In genomic region chr3:168249539-168250414, GRCh38 we compare ENCODE assay signal across 8 cellular contexts.
DNase-seq lines count a peak whose midpoint lies in the region; ATAC-seq and TF ChIP-seq lines count a peak whose summit lies in the region.

No MANE protein-coding gene starts in this region.

- H3K36me3 ChIP-seq in HUES64 (ENCODE audit: insufficient read depth, low read length) = no peaks in the 10 kb centered on the region
- H3K36me3 ChIP-seq in mammary epithelial cell (ENCODE audit: insufficient read depth, low read length) = no peaks in the 10 kb centered on the region
- no peaks in the 10 kb centered on the region for H3K36me3 ChIP-seq in skeletal muscle tissue (ENCODE audit: control insufficient read depth in 3 of 3, insufficient read depth in 3 of 3, low read length in 3 of 3)

- no peaks in the 10 kb centered on the region for H4K20me1 ChIP-seq in mammary epithelial cell (ENCODE audit: insufficient read depth, low read length)

- peaks cover 2% of the 10 kb centered on the region for H3K9me3 Mint-ChIP-seq in activated CD4-positive, alpha-beta T cell treated with anti-CD3 and anti-CD28 coated beads, Interleukin-2, amount 10 ng/mL, durations not matched to agents 24 days and 14 days
- peaks cover 0 to 3% (median 0%) of the 10 kb centered on the region in 6 donors for H3K9me3 Mint-ChIP-seq in immature natural killer cell

- no peaks in the 10 kb centered on the region for H3K79me2 ChIP-seq in mammary epithelial cell (ENCODE audit: insufficient read depth, low read length)

- H3K36me3 Mint-ChIP-seq in activated CD4-positive, alpha-beta T cell treated with anti-CD3 and anti-CD28 coated beads, Interleukin-2, amount 10 ng/mL, durations not matched to agents 24 days and 14 days (ENCODE audit: low read depth) = no peaks in the 10 kb centered on the region
- H3K36me3 Mint-ChIP-seq in immature natural killer cell = peaks cover 0 to 2% (median 0%) of the 10 kb centered on the region in 3 donors

- H3K4me3 ChIP-seq in HUES64 (ENCODE audit: low read length) (peak overlapping the region; percentile 68), mammary epithelial cell (replicated peaks in 1 of 3; ENCODE audit: insufficient read depth in 1 of 3, low read depth in 2 of 3, low read length in 3 of 3) (peak overlapping the region; percentile 20 to 53 (median 45)), skeletal muscle tissue (ENCODE audit: low read length in 3 of 3) (peak overlapping the region; percentile 72 to 75 (median 74))

- intact Hi-C loops in activated CD4-positive, alpha-beta T cell treated with anti-CD3 and anti-CD28 coated beads, Interleukin-2, amount 10 ng/mL, durations not matched to agents 24 days and 14 days (cut with micrococcal nuclease) = loop anchor here (10.0 kb wide), 1 partner anchor 1415 kb away; the partner anchor contains the start of gene MECOM
- intact Hi-C loops in mammary epithelial cell (cut with micrococcal nuclease) = no loop called here

- peak overlapping the region; percentile 79 for H3K4me3 Mint-ChIP-seq in activated CD4-positive, alpha-beta T cell treated with anti-CD3 and anti-CD28 coated beads, Interleukin-2, amount 10 ng/mL, durations not matched to agents 24 days and 14 days
- peak overlapping the region; percentile 58 to 80 (median 64) for H3K4me3 Mint-ChIP-seq in immature natural killer cell

- H3K27me3 Mint-ChIP-seq in activated CD4-positive, alpha-beta T cell treated with anti-CD3 and anti-CD28 coated beads, Interleukin-2, amount 10 ng/mL, durations not matched to agents 24 days and 14 days = peaks cover 50% of the 10 kb centered on the region
- H3K27me3 Mint-ChIP-seq in immature natural killer cell (ENCODE audit: low read depth in 3 of 3) = peaks cover 10 to 25% (median 18%) of the 10 kb centered on the region in 3 donors

- peaks cover 26% of the 10 kb centered on the region for H3K27me3 ChIP-seq in HUES64 (ENCODE audit: insufficient read depth, low read length)
- peaks cover 14% of the 10 kb centered on the region for H3K27me3 ChIP-seq in mammary epithelial cell (ENCODE audit: insufficient read depth, low read length)
- H3K27me3 ChIP-seq in skeletal muscle tissue (ENCODE audit: control insufficient read depth in 3 of 3, insufficient read depth in 3 of 3, low read length in 3 of 3) = peaks cover 3 to 4% (median 4%) of the 10 kb centered on the region in 3 donors

- in situ Hi-C loops in mammary epithelial cell (cut with MboI; ENCODE audit: low sequenced_read_pairs in 2 of 2) = no loop called here

- H3K4me2 ChIP-seq in mammary epithelial cell (ENCODE audit: insufficient read depth, low read depth, low read length) = peak overlapping the region; percentile 99

- no TSS peak for BruUV-seq in mammary epithelial cell (replicated peaks; lab: Mats Ljungman, UMichigan)

- under 1% methylated on average over 90 of the region's 90 CpGs for WGBS in HUES64
- WGBS in mammary epithelial cell (ENCODE audit: low coverage, missing lambda C conversion rate) = under 1% methylated on average over 28 of the region's 90 CpGs

- dilution Hi-C loops in mammary epithelial cell (cut with HindIII; ENCODE audit: low sequenced_read_pairs) = no loop called here

- peak overlapping the region; percentile 67; the same call in 1 of the 2 replicates for H3K27ac ChIP-seq in HUES64 (ENCODE audit: low read depth, low read length)
- H3K27ac ChIP-seq in mammary epithelial cell (ENCODE audit: insufficient read depth, low read depth, low read length) = no peak overlapping the region
- no peak overlapping the region for H3K27ac ChIP-seq in skeletal muscle tissue (ENCODE audit: low read depth, low read length)

- no peak overlapping the region for H3K27ac Mint-ChIP-seq in activated CD4-positive, alpha-beta T cell treated with anti-CD3 and anti-CD28 coated beads, Interleukin-2, amount 10 ng/mL, durations not matched to agents 24 days and 14 days
- H3K27ac Mint-ChIP-seq in immature natural killer cell = no peak overlapping the region

- H3K4me1 ChIP-seq in HUES64 (ENCODE audit: insufficient read depth, low read length) (peaks cover 17% of the 10 kb centered on the region), mammary epithelial cell (ENCODE audit: insufficient read depth, low read length) (peaks cover 20% of the 10 kb centered on the region), skeletal muscle tissue (ENCODE audit: control insufficient read depth in 3 of 3, insufficient read depth in 3 of 3, low read length in 3 of 3) (peaks cover 13 to 22% (median 16%) of the 10 kb centered on the region in 3 donors)

- peaks cover 10% of the 10 kb centered on the region for H3K4me1 Mint-ChIP-seq in activated CD4-positive, alpha-beta T cell treated with anti-CD3 and anti-CD28 coated beads, Interleukin-2, amount 10 ng/mL, durations not matched to agents 24 days and 14 days
- peaks cover 13 to 20% of the 10 kb centered on the region in 2 donors for H3K4me1 Mint-ChIP-seq in immature natural killer cell

- peak; percentile 80 for ATAC-seq in GM21723 (IDR thresholded peaks at IDR 0.05; ENCODE audit: unreplicated experiment)

- H3K9me3 ChIP-seq in HUES64 (ENCODE audit: insufficient read depth, low read depth, low read length) = peaks cover 3% of the 10 kb centered on the region; the same call in 1 of the 2 replicates
- H3K9me3 ChIP-seq in mammary epithelial cell (replicated peaks; ENCODE audit: insufficient read depth, low read length) = no peaks in the 10 kb centered on the region
- H3K9me3 ChIP-seq in skeletal muscle tissue (ENCODE audit: control insufficient read depth in 3 of 3, low read length in 3 of 3) = no peaks in the 10 kb centered on the region

- TF ChIP-seq CTCF in mammary epithelial cell (conservative IDR thresholded peaks at IDR 0.05 in 1 of 2, IDR thresholded peaks at IDR 0.05 in 1 of 2; ENCODE audit: extremely low read depth in 1 of 2, insufficient read depth in 1 of 2, low read depth in 1 of 2, low read length in 2 of 2) = peak in 1 of 2 donors; percentile 47

- H2AFZ ChIP-seq in mammary epithelial cell (ENCODE audit: low read depth, low read length) = peak overlapping the region; percentile 82

- peak overlapping the region; percentile 85 for H3K9ac ChIP-seq in HUES64 (ENCODE audit: low read depth, low read length)
- H3K9ac ChIP-seq in mammary epithelial cell (ENCODE audit: insufficient read depth, low read length) = no peak overlapping the region
- H3K9ac ChIP-seq in skeletal muscle tissue (ENCODE audit: low read depth in 1 of 3, low read length in 3 of 3) = peak overlapping the region; percentile 33 to 55 (median 48)

- DNase-seq in activated CD4-positive, alpha-beta T cell treated with anti-CD3 and anti-CD28 coated beads, Interleukin-2, amount 10 ng/mL, durations not matched to agents 24 days and 14 days = peak; percentile 76
- no peak for DNase-seq in activated CD4-positive, alpha-beta T cell treated with anti-CD3 and anti-CD28 coated beads, Interleukin-2, amount 50 U/mL, for 1 hour
- DNase-seq in mammary epithelial cell (peak; percentile 74), immature natural killer cell (peak; percentile 3 to 17 (median 5))

- CTCF ChIA-PET in mammary epithelial cell (lab: Charles Lee; ENCODE audit: low non-redundant PET) = no interaction called here

TF ChIP-seq in PFSK-1, 5 proteins besides CTCF, POLR2A, EP300 and RAD21:
- TF ChIP-seq REST (IDR thresholded peaks at IDR 0.05; ENCODE audit: insufficient read depth in 1 of 2, low read depth in 2 of 2, low read length in 2 of 2) = no peak
- TF ChIP-seq SIN3A (IDR thresholded peaks at IDR 0.05; ENCODE audit: borderline replicate concordance, insufficient read depth, low read length) = no peak
- 0 out of 2 replicates have a peak, but pooled peaks have one; percentile 60 for TF ChIP-seq POLR2AphosphoS5 (IDR thresholded peaks at IDR 0.05; ENCODE audit: low read depth, low read length)
- TF ChIP-seq FOXP2 (optimal IDR thresholded peaks at IDR 0.05; ENCODE audit: borderline replicate concordance, extremely low read depth, extremely low read length, insufficient read depth) = peak; percentile 64
- TF ChIP-seq TAF1 (IDR thresholded peaks at IDR 0.05; ENCODE audit: borderline replicate concordance, insufficient read depth, low read length) = peak; percentile 59; the same call in 1 of the 2 replicates
